Comparison of ENCODE assay signal across 1 cellular context in genomic region chr12:62468394-62468793, GRCh38.
TF ChIP-seq lines count a peak whose summit lies in the region.

No MANE protein-coding gene starts in this region.

TF ChIP-seq in GM23338, 12 proteins besides CTCF, POLR2A, EP300 and RAD21:
- TF ChIP-seq ZNF462 (CRISPR knock-in tag; IDR thresholded peaks at IDR 0.05) = no peak
- TF ChIP-seq EZH2phosphoT487 (IDR thresholded peaks at IDR 0.05; ENCODE audit: unreplicated experiment) = no peak
- no peak for TF ChIP-seq ZNF114 (CRISPR knock-in tag; IDR thresholded peaks at IDR 0.05)
- no peak for TF ChIP-seq NANOG (IDR thresholded peaks at IDR 0.05; ENCODE audit: borderline replicate concordance)
- TF ChIP-seq ETS1 (IDR thresholded peaks at IDR 0.05) = no peak
